ENCODE assay signal across 22 cellular contexts in the genomic region with DNA sequence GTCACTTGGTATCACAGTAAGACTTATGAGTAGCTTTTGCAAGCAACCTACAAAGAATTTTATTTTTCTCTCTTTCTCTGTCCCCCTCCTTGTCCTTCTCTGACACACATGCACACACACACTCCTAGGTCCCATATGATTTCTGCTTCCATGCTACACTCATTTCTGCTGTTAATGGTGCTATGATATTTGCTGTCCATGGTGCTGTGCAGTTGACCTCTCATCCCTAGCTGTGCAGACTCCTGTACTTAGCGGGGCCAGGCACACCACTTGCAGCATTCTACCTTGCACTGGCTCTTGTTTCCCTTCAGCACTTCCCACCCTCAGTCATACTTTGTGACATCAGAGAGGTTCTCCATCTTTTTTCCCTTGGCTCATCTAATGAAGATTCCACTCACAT.
"Had no signal": no experiment of that assay in that cellular context is flagged by ENCODE, and none has a peak within 500 bp of the region (broad histone marks: within the 10 kb centered on the region; RNA-seq: fewer than 3 reads in every experiment).

No MANE protein-coding gene starts in this region.

- H3K4me3 ChIP-seq: coronary artery, heart right ventricle, lower lobe of right lung, testis, vagina had no signal

- H3K4me1 Mint-ChIP-seq: activated naive CD8-positive, alpha-beta T cell treated with anti-CD3 and anti-CD28 coated beads for 36 hours; mesothelial cell of epicardium; natural killer cell had no signal

- H3K27ac Mint-ChIP-seq: activated CD4-positive, alpha-beta memory T cell treated with anti-CD3 and anti-CD28 coated beads for 36 hours; activated naive CD8-positive, alpha-beta T cell treated with anti-CD3 and anti-CD28 coated beads for 36 hours; mesothelial cell of epicardium; natural killer cell; progenitor cell of endocrine pancreas had no signal

- H3K36me3 Mint-ChIP-seq: activated CD4-positive, alpha-beta memory T cell treated with anti-CD3 and anti-CD28 coated beads for 36 hours; activated naive CD8-positive, alpha-beta T cell treated with anti-CD3 and anti-CD28 coated beads for 36 hours; mesothelial cell of epicardium; natural killer cell had no signal

- H3K9me3 ChIP-seq: lower lobe of right lung, testis, vagina had no signal

- H3K4me1 ChIP-seq: heart right ventricle, lower lobe of right lung, testis, vagina had no signal

- DNase-seq: activated CD4-positive, alpha-beta memory T cell treated with anti-CD3 and anti-CD28 coated beads for 36 hours; activated CD4-positive, alpha-beta T cell treated with anti-CD3 and anti-CD28 coated beads for 48 hours; activated naive CD4-positive, alpha-beta T cell treated with Interleukin-2 at 50 U/mL for 16 hours; activated naive CD8-positive, alpha-beta T cell treated with anti-CD3 and anti-CD28 coated beads for 36 hours; activated T-cell treated with anti-CD3 and anti-CD28 coated beads, Interleukin-2, amount 50 U/mL, for 48 hours; amniotic stem cell; cerebellar nuclear complex; heart right ventricle; islet precursor cell; left cardiac atrium; lower lobe of right lung; natural killer cell; retina; stimulated activated CD4-positive, alpha-beta T cell treated with anti-CD3 and anti-CD28 coated beads, Interleukin-2, amount 100 ng/mL, for 48 hours; stimulated activated CD8-positive, alpha-beta memory T cell treated with anti-CD3 and anti-CD28 coated beads, Interleukin-4, amount 100 ng/mL, for 48 hours; stimulated activated naive CD4-positive, alpha-beta T cell; testis; trophoblast cell had no signal

- H3K36me3 ChIP-seq: heart right ventricle, lower lobe of right lung, vagina had no signal

- H3K27me3 Mint-ChIP-seq: activated CD4-positive, alpha-beta memory T cell treated with anti-CD3 and anti-CD28 coated beads for 36 hours; activated naive CD8-positive, alpha-beta T cell treated with anti-CD3 and anti-CD28 coated beads for 36 hours; progenitor cell of endocrine pancreas had no signal

- H3K27ac ChIP-seq: coronary artery, heart right ventricle, lower lobe of right lung, testis, vagina had no signal

- H3K9me3 Mint-ChIP-seq: activated CD4-positive, alpha-beta memory T cell treated with anti-CD3 and anti-CD28 coated beads for 36 hours; mesothelial cell of epicardium had no signal

- H3K27me3 ChIP-seq: testis, vagina had no signal

- H3K4me3 Mint-ChIP-seq: activated CD4-positive, alpha-beta memory T cell treated with anti-CD3 and anti-CD28 coated beads for 36 hours; activated naive CD8-positive, alpha-beta T cell treated with anti-CD3 and anti-CD28 coated beads for 36 hours; mesothelial cell of epicardium; natural killer cell had no signal

- ATAC-seq: heart right ventricle, left cardiac atrium, lower lobe of right lung, natural killer cell had no signal
